ENCODE assay signal across 1 cellular context in genomic region chr22:32534252-32535215, GRCh38.
TF ChIP-seq lines count a peak whose summit lies in the region.

No MANE protein-coding gene starts in this region.

TF ChIP-seq in HepG2, 621 proteins besides CTCF, POLR2A, EP300 and RAD21 (continued from another document and continues in another):
- no peak for TF ChIP-seq NR0B2 (CRISPR knock-in tag; IDR thresholded peaks at IDR 0.05)
- TF ChIP-seq MAFG (CRISPR knock-in tag; IDR thresholded peaks at IDR 0.05) = no peak
- TF ChIP-seq SIX4 (CRISPR knock-in tag; IDR thresholded peaks at IDR 0.05) = no peak
- no peak for TF ChIP-seq ZNF318 (CRISPR knock-in tag; IDR thresholded peaks at IDR 0.05)
- no peak for TF ChIP-seq CENPBD1 (CRISPR knock-in tag; IDR thresholded peaks at IDR 0.05; ENCODE audit: borderline replicate concordance, low read depth)
- TF ChIP-seq ZNF703 (CRISPR knock-in tag; IDR thresholded peaks at IDR 0.05; ENCODE audit: borderline replicate concordance) = no peak
- no peak for TF ChIP-seq FOXA1 (IDR thresholded peaks at IDR 0.05)
- no peak for TF ChIP-seq FOXA1 (CRISPR knock-in tag; IDR thresholded peaks at IDR 0.05)
- TF ChIP-seq ZNF431 (CRISPR knock-in tag; IDR thresholded peaks at IDR 0.05; ENCODE audit: borderline replicate concordance, low read depth) = no peak
- peak; percentile 13 for TF ChIP-seq HNRNPH1 (optimal IDR thresholded peaks at IDR 0.05; ENCODE audit: low read depth, low read length)
- no peak for TF ChIP-seq ZNF670 (CRISPR knock-in tag; IDR thresholded peaks at IDR 0.05; ENCODE audit: borderline replicate concordance)
- no peak for TF ChIP-seq ZMAT3 (CRISPR knock-in tag; conservative IDR thresholded peaks at IDR 0.05)
- TF ChIP-seq MTERF4 (CRISPR knock-in tag; IDR thresholded peaks at IDR 0.05) = no peak
- TF ChIP-seq WIZ (CRISPR knock-in tag; IDR thresholded peaks at IDR 0.05) = no peak
- no peak for TF ChIP-seq ZNF720 (CRISPR knock-in tag; IDR thresholded peaks at IDR 0.05)
- peak; percentile 43; the same call in 1 of the 2 replicates for TF ChIP-seq TBX2 (CRISPR knock-in tag; IDR thresholded peaks at IDR 0.05; ENCODE audit: borderline replicate concordance)
- no peak for TF ChIP-seq MAFF (IDR thresholded peaks at IDR 0.05; ENCODE audit: low read depth, low read length)
- no peak for TF ChIP-seq SETDB1 (CRISPR knock-in tag; IDR thresholded peaks at IDR 0.05; ENCODE audit: borderline replicate concordance)
- TF ChIP-seq ZNF747 (CRISPR knock-in tag; IDR thresholded peaks at IDR 0.05; ENCODE audit: borderline replicate concordance) = no peak
- TF ChIP-seq ZNF24 (IDR thresholded peaks at IDR 0.05) = no peak
- TF ChIP-seq MAZ (IDR thresholded peaks at IDR 0.05; ENCODE audit: borderline replicate concordance, low read depth, low read length) = no peak
- TF ChIP-seq MAZ (CRISPR knock-in tag; IDR thresholded peaks at IDR 0.05; ENCODE audit: low read depth) = 0 out of 2 replicates have a peak, but pooled peaks have one; percentile 18
- TF ChIP-seq ZNF879 (CRISPR knock-in tag; IDR thresholded peaks at IDR 0.05) = no peak
- no peak for TF ChIP-seq ZNF839 (CRISPR knock-in tag; IDR thresholded peaks at IDR 0.05; ENCODE audit: borderline replicate concordance)
- TF ChIP-seq BCL6 (CRISPR knock-in tag; IDR thresholded peaks at IDR 0.05) = no peak; the same call in 1 of the 2 replicates
- peak; percentile 61; the same call in 1 of the 2 replicates for TF ChIP-seq ZNF644 (CRISPR knock-in tag; IDR thresholded peaks at IDR 0.05; ENCODE audit: low read depth)
- TF ChIP-seq SIN3B (IDR thresholded peaks at IDR 0.05; ENCODE audit: low read length) = no peak
- TF ChIP-seq BRF2 (CRISPR knock-in tag; IDR thresholded peaks at IDR 0.05) = no peak
- TF ChIP-seq SP4 (CRISPR knock-in tag; IDR thresholded peaks at IDR 0.05) = peak; percentile 40; the same call in 1 of the 2 replicates
- no peak for TF ChIP-seq ZNF530 (CRISPR knock-in tag; IDR thresholded peaks at IDR 0.05; ENCODE audit: low read depth)
- TF ChIP-seq GZF1 (CRISPR knock-in tag; IDR thresholded peaks at IDR 0.05) = 0 out of 2 replicates have a peak, but pooled peaks have one; percentile 3
- no peak for TF ChIP-seq THYN1 (CRISPR knock-in tag; IDR thresholded peaks at IDR 0.05; ENCODE audit: borderline replicate concordance, low read depth)
- TF ChIP-seq ZNF205 (CRISPR knock-in tag; IDR thresholded peaks at IDR 0.05) = 0 out of 2 replicates have a peak, but pooled peaks have one; percentile 20
- TF ChIP-seq KDM1A (CRISPR knock-in tag; IDR thresholded peaks at IDR 0.05) = no peak
- TF ChIP-seq GABPA (IDR thresholded peaks at IDR 0.05; ENCODE audit: low read depth, low read length) = no peak
- TF ChIP-seq GABPA (CRISPR knock-in tag; IDR thresholded peaks at IDR 0.05; ENCODE audit: low read depth) = no peak
- TF ChIP-seq KIAA2018 (CRISPR knock-in tag; IDR thresholded peaks at IDR 0.05; ENCODE audit: borderline replicate concordance) = no peak
- TF ChIP-seq ZNF766 (CRISPR knock-in tag; IDR thresholded peaks at IDR 0.05; ENCODE audit: borderline replicate concordance) = no peak
- no peak for TF ChIP-seq SP140L (CRISPR knock-in tag; IDR thresholded peaks at IDR 0.05; ENCODE audit: borderline replicate concordance)
- TF ChIP-seq THRA (CRISPR knock-in tag; IDR thresholded peaks at IDR 0.05; ENCODE audit: borderline replicate concordance) = 0 out of 2 replicates have a peak, but pooled peaks have one; percentile 67
- no peak for TF ChIP-seq ZNF7 (CRISPR knock-in tag; IDR thresholded peaks at IDR 0.05)
- peak; percentile 37; the same call in 1 of the 2 replicates for TF ChIP-seq IRF2 (CRISPR knock-in tag; IDR thresholded peaks at IDR 0.05)
- TF ChIP-seq RBAK (CRISPR knock-in tag; IDR thresholded peaks at IDR 0.05) = no peak
- TF ChIP-seq PLSCR1 (CRISPR knock-in tag; IDR thresholded peaks at IDR 0.05; ENCODE audit: borderline replicate concordance) = no peak
